23 cellular contexts compared by ENCODE assay signal in the genomic region with DNA sequence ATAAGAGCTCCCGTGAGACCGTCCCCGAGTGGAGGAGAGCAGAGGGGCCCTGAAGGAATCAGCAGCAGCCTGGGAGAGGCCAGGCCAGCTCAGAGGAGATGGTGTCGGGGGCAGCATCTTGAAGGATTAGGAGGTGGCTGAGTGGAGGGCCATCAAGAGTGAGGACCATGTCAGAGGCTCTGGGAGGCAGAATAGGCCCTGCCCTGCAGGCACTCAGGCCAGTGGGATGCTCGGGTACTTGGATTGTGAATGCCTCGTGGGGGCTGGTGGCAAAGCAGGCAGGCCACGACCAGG. TPM values are rescaled to one million over a fixed set of nuclear protein-coding genes. Genes with fewer than 3 reads are reported as not detected.
A peak's percentile ranks its signal among the peaks of the same experiment; 100 is the strongest.
DNase-seq lines count a peak whose midpoint lies in the region; ATAC-seq and TF ChIP-seq lines count a peak whose summit lies in the region.
"Had no signal": no experiment of that assay in that cellular context is flagged by ENCODE, and none has a peak within 500 bp of the region (broad histone marks: within the 10 kb centered on the region; RNA-seq: fewer than 3 reads in every experiment).

No MANE protein-coding gene starts in this region.

- no peaks in the 10 kb centered on the region for H3K36me3 Mint-ChIP-seq in activated naive CD4-positive, alpha-beta T cell treated with anti-CD3 and anti-CD28 coated beads, Interleukin-2, amount 50 U/mL, for 72 hours
- peaks cover 25% of the 10 kb centered on the region for H3K36me3 Mint-ChIP-seq in activated naive CD4-positive, alpha-beta T cell treated with anti-CD3 and anti-CD28 coated beads, Interleukin-2, amount 10 ng/mL, durations not matched to agents 7 days and 5 days
- peaks cover 7% of the 10 kb centered on the region for H3K36me3 Mint-ChIP-seq in brain
- H3K36me3 Mint-ChIP-seq in nephron progenitor cell (ENCODE audit: low read depth) = peaks cover 4% of the 10 kb centered on the region
- peaks cover 9% of the 10 kb centered on the region for H3K36me3 Mint-ChIP-seq in activated CD8-positive, alpha-beta memory T cell treated with anti-CD3 and anti-CD28 coated beads, Interleukin-2, amount 10 ng/mL, durations not matched to agents 7 days and 5 days
- H3K36me3 Mint-ChIP-seq in neural progenitor cell = peaks cover 6% of the 10 kb centered on the region

- ATAC-seq in activated naive CD4-positive, alpha-beta T cell treated with anti-CD3 and anti-CD28 coated beads, Interleukin-2, amount 50 U/mL, for 72 hours = no peak
- no peak for ATAC-seq in activated CD8-positive, alpha-beta memory T cell treated with anti-CD3 and anti-CD28 coated beads, Interleukin-2, amount 10 ng/mL, durations not matched to agents 7 days and 5 days

- H3K9ac ChIP-seq in neural progenitor cell = no peak overlapping the region
- H3K9ac ChIP-seq in mesenchymal stem cell (ENCODE audit: low read length) = no peak overlapping the region

- no peaks in the 10 kb centered on the region for H3K27me3 ChIP-seq in neural progenitor cell
- no peaks in the 10 kb centered on the region for H3K27me3 ChIP-seq in mesenchymal stem cell (ENCODE audit: control insufficient read depth in 1 of 2, insufficient read depth in 1 of 2, low read length in 2 of 2)
- H3K27me3 ChIP-seq: esophagus squamous epithelium, stomach, upper lobe of right lung had no signal

- H3K9me3 ChIP-seq in neural progenitor cell (ENCODE audit: low read depth) (no peaks in the 10 kb centered on the region), mesenchymal stem cell (ENCODE audit: control insufficient read depth, low read length) (no peaks in the 10 kb centered on the region)
- H3K9me3 ChIP-seq: esophagus squamous epithelium, stomach, upper lobe of right lung had no signal

- H2AFZ ChIP-seq in neural progenitor cell (replicated peaks) (no peak overlapping the region), mesenchymal stem cell (ENCODE audit: low read depth, low read length) (no peak overlapping the region)

- CTCF ChIA-PET in activated naive CD4-positive, alpha-beta T cell treated with anti-CD3 and anti-CD28 coated beads, Interleukin-2, amount 10 ng/mL, durations not matched to agents 7 days and 5 days (lab: Charles Lee) = interaction anchor here (6.1 kb wide), 1 partner anchor 71 kb away, joined by 103 read pairs; no protein-coding TSS in a partner anchor
- CTCF ChIA-PET in activated CD8-positive, alpha-beta memory T cell treated with anti-CD3 and anti-CD28 coated beads, Interleukin-2, amount 10 ng/mL, durations not matched to agents 7 days and 5 days (lab: Charles Lee) = interaction anchor here (0.7 to 8.2 kb wide), 2 partner anchors 71 to 109 kb away, joined by 3 to 130 read pairs; no protein-coding TSS in a partner anchor

- no peaks in the 10 kb centered on the region for H3F3A ChIP-seq in neural progenitor cell (ENCODE audit: low read depth)

- no peak overlapping the region for H4K91ac ChIP-seq in mesenchymal stem cell (ENCODE audit: low read length)

- H3K14ac ChIP-seq in mesenchymal stem cell (ENCODE audit: low read length in 2 of 2) = no peak overlapping the region

- H3K4me3 Mint-ChIP-seq in activated naive CD4-positive, alpha-beta T cell treated with anti-CD3 and anti-CD28 coated beads, Interleukin-2, amount 10 ng/mL, durations not matched to agents 7 days and 5 days = no peak overlapping the region
- H3K4me3 Mint-ChIP-seq in brain = no peak overlapping the region
- no peak overlapping the region for H3K4me3 Mint-ChIP-seq in nephron progenitor cell
- no peak overlapping the region for H3K4me3 Mint-ChIP-seq in activated CD8-positive, alpha-beta memory T cell treated with anti-CD3 and anti-CD28 coated beads, Interleukin-2, amount 10 ng/mL, durations not matched to agents 7 days and 5 days
- no peak overlapping the region for H3K4me3 Mint-ChIP-seq in neural progenitor cell
- H3K4me3 Mint-ChIP-seq: CD14-positive monocyte had no signal

- H3K18ac ChIP-seq in mesenchymal stem cell (ENCODE audit: low read depth in 1 of 2, low read length in 2 of 2) = no peak overlapping the region

- H2BK5ac ChIP-seq in mesenchymal stem cell (ENCODE audit: low read depth, low read length, poor library complexity, severe bottlenecking) = no peak overlapping the region

- DNase-seq in activated naive CD4-positive, alpha-beta T cell treated with anti-CD3 and anti-CD28 coated beads, Interleukin-2, amount 50 U/mL, for 72 hours (ENCODE audit: low spot score in 2 of 2) = no peak
- DNase-seq in activated naive CD4-positive, alpha-beta T cell treated with anti-CD3 and anti-CD28 coated beads, Interleukin-2, amount 10 ng/mL, durations not matched to agents 7 days and 5 days = no peak
- DNase-seq in nephron progenitor cell (no peak), neural progenitor cell (ENCODE audit: low spot score) (no peak), mesenchymal stem cell (no peak)
- no peak for DNase-seq in activated CD8-positive, alpha-beta memory T cell treated with anti-CD3 and anti-CD28 coated beads, Interleukin-2, amount 10 ng/mL, durations not matched to agents 7 days and 5 days
- DNase-seq in stimulated activated CD4-positive, alpha-beta T cell treated with anti-CD3 and anti-CD28 coated beads, Interleukin-4, amount 100 ng/mL, for 1 hour = no peak
- DNase-seq: activated CD8-positive, alpha-beta memory T cell treated with anti-CD3 and anti-CD28 coated beads for 24 hours; DMS 273 treated with DMSO at 0.1 percent for 48 hours; effector CD4-positive, alpha-beta T cell; esophagus squamous epithelium; NCI-H2171 treated with DMSO at 0.1 percent for 48 hours; NCI-H69; SHP77 treated with DMSO at 0.1 percent for 48 hours; stomach; T-helper 1 cell; upper lobe of right lung had no signal

- H3K79me1 ChIP-seq in mesenchymal stem cell (replicated peaks; ENCODE audit: low read length, poor library complexity, severe bottlenecking) = peaks cover 16% of the 10 kb centered on the region

- H3K9me3 Mint-ChIP-seq in activated naive CD4-positive, alpha-beta T cell treated with anti-CD3 and anti-CD28 coated beads, Interleukin-2, amount 50 U/mL, for 72 hours = no peaks in the 10 kb centered on the region
- no peaks in the 10 kb centered on the region for H3K9me3 Mint-ChIP-seq in activated naive CD4-positive, alpha-beta T cell treated with anti-CD3 and anti-CD28 coated beads, Interleukin-2, amount 10 ng/mL, durations not matched to agents 7 days and 5 days
- H3K9me3 Mint-ChIP-seq in brain (no peaks in the 10 kb centered on the region), nephron progenitor cell (no peaks in the 10 kb centered on the region), neural progenitor cell (no peaks in the 10 kb centered on the region)
- no peaks in the 10 kb centered on the region for H3K9me3 Mint-ChIP-seq in activated CD8-positive, alpha-beta memory T cell treated with anti-CD3 and anti-CD28 coated beads, Interleukin-2, amount 10 ng/mL, durations not matched to agents 7 days and 5 days (ENCODE audit: low read depth)
- H3K9me3 Mint-ChIP-seq: CD14-positive monocyte had no signal

- H2BK15ac ChIP-seq in mesenchymal stem cell (ENCODE audit: low read depth, poor library complexity, severe bottlenecking) = no peak overlapping the region

- no peak overlapping the region for H2AK5ac ChIP-seq in mesenchymal stem cell (ENCODE audit: low read length, severe bottlenecking)

- no peak overlapping the region for H2BK120ac ChIP-seq in mesenchymal stem cell (ENCODE audit: low read depth, low read length)

- no peak overlapping the region for H4K8ac ChIP-seq in mesenchymal stem cell (ENCODE audit: low read length)

- no peak overlapping the region for H3K27ac ChIP-seq in neural progenitor cell
- no peak overlapping the region for H3K27ac ChIP-seq in mesenchymal stem cell (ENCODE audit: low read length, poor library complexity, severe bottlenecking)
- H3K27ac ChIP-seq: upper lobe of right lung had no signal

- TF ChIP-seq CTCF in brain (conservative IDR thresholded peaks at IDR 0.05) (no peak), nephron progenitor cell (IDR thresholded peaks at IDR 0.05) (no peak), neural progenitor cell (IDR thresholded peaks at IDR 0.05) (no peak)

- H3K79me2 ChIP-seq in neural progenitor cell (ENCODE audit: low read depth) = no peaks in the 10 kb centered on the region

- no peak overlapping the region for H3K4ac ChIP-seq in mesenchymal stem cell (ENCODE audit: low read depth in 1 of 2, low read length in 2 of 2)

- H3K4me1 ChIP-seq in neural progenitor cell = no peaks in the 10 kb centered on the region
- H3K4me1 ChIP-seq in mesenchymal stem cell (ENCODE audit: control insufficient read depth, insufficient read depth, low read depth, low read length) = peaks cover 42% of the 10 kb centered on the region

- no peak overlapping the region for H2BK12ac ChIP-seq in mesenchymal stem cell (ENCODE audit: low read length in 2 of 2)

- H3K4me2 ChIP-seq in neural progenitor cell = no peak overlapping the region
- H3K4me2 ChIP-seq in mesenchymal stem cell (ENCODE audit: low read length, poor library complexity, severe bottlenecking) = no peak overlapping the region

- no peaks in the 10 kb centered on the region for H3K36me3 ChIP-seq in neural progenitor cell
- H3K36me3 ChIP-seq in mesenchymal stem cell (ENCODE audit: control insufficient read depth in 1 of 2, insufficient read depth in 2 of 2, low read depth in 1 of 2, low read length in 2 of 2) = peaks cover 33 to 36% of the 10 kb centered on the region in 2 experiments

- peaks cover 26% of the 10 kb centered on the region for H3K4me1 Mint-ChIP-seq in activated naive CD4-positive, alpha-beta T cell treated with anti-CD3 and anti-CD28 coated beads, Interleukin-2, amount 10 ng/mL, durations not matched to agents 7 days and 5 days
- peaks cover 20% of the 10 kb centered on the region for H3K4me1 Mint-ChIP-seq in brain
- peaks cover 31% of the 10 kb centered on the region for H3K4me1 Mint-ChIP-seq in nephron progenitor cell
- H3K4me1 Mint-ChIP-seq in activated CD8-positive, alpha-beta memory T cell treated with anti-CD3 and anti-CD28 coated beads, Interleukin-2, amount 10 ng/mL, durations not matched to agents 7 days and 5 days = peaks cover 19% of the 10 kb centered on the region
- H3K4me1 Mint-ChIP-seq in neural progenitor cell = peaks cover 12% of the 10 kb centered on the region

- no peak overlapping the region for H3K23ac ChIP-seq in mesenchymal stem cell (ENCODE audit: low read length in 2 of 2)

- H3K4me3 ChIP-seq in neural progenitor cell (no peak overlapping the region), mesenchymal stem cell (ENCODE audit: insufficient read depth in 1 of 2, low read depth in 1 of 2, low read length in 2 of 2) (no peak overlapping the region)
- H3K4me3 ChIP-seq: esophagus squamous epithelium, stomach, upper lobe of right lung had no signal

- H3K27me3 Mint-ChIP-seq in activated naive CD4-positive, alpha-beta T cell treated with anti-CD3 and anti-CD28 coated beads, Interleukin-2, amount 10 ng/mL, durations not matched to agents 7 days and 5 days = no peaks in the 10 kb centered on the region
- H3K27me3 Mint-ChIP-seq in brain (no peaks in the 10 kb centered on the region), nephron progenitor cell (ENCODE audit: low read depth, poor library complexity) (peaks cover 4% of the 10 kb centered on the region), neural progenitor cell (ENCODE audit: insufficient read depth, low read depth) (peaks cover 4% of the 10 kb centered on the region)
- no peaks in the 10 kb centered on the region for H3K27me3 Mint-ChIP-seq in activated CD8-positive, alpha-beta memory T cell treated with anti-CD3 and anti-CD28 coated beads, Interleukin-2, amount 10 ng/mL, durations not matched to agents 7 days and 5 days

- WGBS in mesenchymal stem cell = 86% methylated on average over 7 of the region's 7 CpGs

- peak overlapping the region; percentile 6 to 38 for H3K27ac Mint-ChIP-seq in activated naive CD4-positive, alpha-beta T cell treated with anti-CD3 and anti-CD28 coated beads, Interleukin-2, amount 50 U/mL, for 72 hours
- H3K27ac Mint-ChIP-seq in activated naive CD4-positive, alpha-beta T cell treated with anti-CD3 and anti-CD28 coated beads, Interleukin-2, amount 10 ng/mL, durations not matched to agents 7 days and 5 days = no peak overlapping the region
- H3K27ac Mint-ChIP-seq in brain (peak overlapping the region in 4 of 5 experiments; percentile 16 to 74 (median 44)), nephron progenitor cell (peak overlapping the region; percentile 93), neural progenitor cell (no peak overlapping the region)
- H3K27ac Mint-ChIP-seq in activated CD8-positive, alpha-beta memory T cell treated with anti-CD3 and anti-CD28 coated beads, Interleukin-2, amount 10 ng/mL, durations not matched to agents 7 days and 5 days = no peak overlapping the region

- H4K20me1 ChIP-seq in neural progenitor cell (ENCODE audit: low read depth) = no peaks in the 10 kb centered on the region

RNA-seq across cellular contexts. Expression of a gene that starts 47.7 kb away (rescaled TPM):
- under 1 TPM in 1 of 2 donors, not detected in 1; 0.87 TPM for total RNA-seq in activated naive CD4-positive, alpha-beta T cell treated with anti-CD3 and anti-CD28 coated beads, Interleukin-2, amount 50 U/mL, for 72 hours
- polyA plus RNA-seq in brain (ENCODE audit: insufficient read depth, low read depth, low replicate concordance) = not detected
- total RNA-seq in activated CD8-positive, alpha-beta memory T cell treated with anti-CD3 and anti-CD28 coated beads, Interleukin-2, amount 10 ng/mL, durations not matched to agents 7 days and 5 days = not detected
- not detected in 2 replicates for total RNA-seq in neural progenitor cell (ENCODE audit: low replicate concordance)
- polyA plus RNA-seq in mesenchymal stem cell (2013, experiment 1 of 2) = not detected
- not detected for polyA plus RNA-seq in mesenchymal stem cell (2013, experiment 2 of 2)
- total RNA-seq: cardiac septum, esophagus squamous epithelium, glomerular endothelial cell, H7, mononuclear cell, stomach, upper lobe of right lung had no signal
- polyA plus RNA-seq: CD14-positive monocyte, stomach had no signal

RNA-seq across cellular contexts. Expression of a gene that starts 47.7 kb away (rescaled TPM):
- total RNA-seq in activated naive CD4-positive, alpha-beta T cell treated with anti-CD3 and anti-CD28 coated beads, Interleukin-2, amount 50 U/mL, for 72 hours = 10 to 100 TPM; 34.9 to 36.0 TPM
- 29.1 TPM for polyA plus RNA-seq in brain (ENCODE audit: insufficient read depth, low read depth, low replicate concordance)
- total RNA-seq in activated CD8-positive, alpha-beta memory T cell treated with anti-CD3 and anti-CD28 coated beads, Interleukin-2, amount 10 ng/mL, durations not matched to agents 7 days and 5 days = 10 to 100 TPM; 36.1 to 36.4 TPM
- total RNA-seq in neural progenitor cell (ENCODE audit: low replicate concordance) = 1.9 and 4.3 TPM in 2 replicates
- polyA plus RNA-seq in mesenchymal stem cell (2013, experiment 1 of 2) = 61.2 TPM
- 58.9 TPM for polyA plus RNA-seq in mesenchymal stem cell (2013, experiment 2 of 2)

RNA-seq across cellular contexts. Expression of a gene that starts 56.6 kb away (rescaled TPM):
- under 1 TPM; 0.36 to 0.47 TPM for total RNA-seq in activated naive CD4-positive, alpha-beta T cell treated with anti-CD3 and anti-CD28 coated beads, Interleukin-2, amount 50 U/mL, for 72 hours
- 1.7 TPM for polyA plus RNA-seq in brain (ENCODE audit: insufficient read depth, low read depth, low replicate concordance)
- under 1 TPM in 1 of 2 experiments, not detected in 1; 0.67 TPM for total RNA-seq in activated CD8-positive, alpha-beta memory T cell treated with anti-CD3 and anti-CD28 coated beads, Interleukin-2, amount 10 ng/mL, durations not matched to agents 7 days and 5 days
- total RNA-seq in neural progenitor cell (ENCODE audit: low replicate concordance) = 0.24 and 0.46 TPM in 2 replicates
- 2.2 TPM for polyA plus RNA-seq in mesenchymal stem cell (2013, experiment 1 of 2)
- 2.1 TPM for polyA plus RNA-seq in mesenchymal stem cell (2013, experiment 2 of 2)
- total RNA-seq: H7, upper lobe of right lung had no signal
- polyA plus RNA-seq: CD14-positive monocyte, stomach had no signal

Comparison
In these comparisons a context has a peak if more than half of its experiments do, and no peak if none do; other contexts are left out.
1. H3K27ac Mint-ChIP-seq: peak in activated naive CD4-positive, alpha-beta T cell treated with anti-CD3 and anti-CD28 coated beads, Interleukin-2, amount 50 U/mL, for 72 hours (2 of 2), brain (4 of 5) and nephron progenitor cell (single experiment); none in activated naive CD4-positive, alpha-beta T cell treated with anti-CD3 and anti-CD28 coated beads, Interleukin-2, amount 10 ng/mL, durations not matched to agents 7 days and 5 days (single experiment), activated CD8-positive, alpha-beta memory T cell treated with anti-CD3 and anti-CD28 coated beads, Interleukin-2, amount 10 ng/mL, durations not matched to agents 7 days and 5 days (single experiment) and neural progenitor cell (single experiment).